ENCODE assay signal across 11 cellular contexts in the genomic region with DNA sequence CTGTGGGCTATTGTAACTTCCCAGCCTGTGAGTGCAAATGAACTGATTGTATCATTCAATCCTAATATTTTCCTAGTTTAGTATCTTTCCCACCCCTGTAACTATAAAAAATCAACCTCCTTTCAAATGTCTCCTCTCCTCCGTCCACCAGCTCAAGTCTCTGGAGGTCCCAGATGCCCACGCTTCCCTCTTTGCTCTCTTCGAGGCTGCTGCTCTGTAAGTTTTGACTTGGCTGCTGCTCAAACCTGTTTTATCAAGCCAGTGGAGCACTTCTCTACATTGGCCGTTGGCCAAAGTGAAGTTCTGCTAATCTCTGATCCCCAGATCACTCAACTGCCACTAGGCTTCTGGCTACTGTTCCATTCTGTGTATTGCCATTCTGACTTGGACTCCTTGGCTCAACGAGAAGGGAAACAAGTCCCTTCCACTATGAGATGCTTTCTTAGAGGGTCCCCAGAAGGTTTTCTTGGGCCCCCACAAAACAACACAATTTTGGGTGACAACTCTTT.
DNase-seq lines count a peak whose midpoint lies in the region; ATAC-seq and TF ChIP-seq lines count a peak whose summit lies in the region.
"Had no signal": no experiment of that assay in that cellular context is flagged by ENCODE, and none has a peak within 500 bp of the region (broad histone marks: within the 10 kb centered on the region; RNA-seq: fewer than 3 reads in every experiment).

No MANE protein-coding gene starts in this region.

- DNase-seq in GM13977 (ENCODE audit: low spot score) (peak; percentile 23), GM23338 (ENCODE audit: low spot score) (no peak), NCI-H69 (lab: John Stamatoyannopoulos, UW) (peak; percentile 19), left lung (no peak), osteoblast (ENCODE audit: insufficient read length, low spot score, missing footprints) (no peak), GM19240 (ENCODE audit: insufficient read length, low spot score) (no peak), NCI-H526 (lab: John Stamatoyannopoulos, UW) (no peak)
- DNase-seq: foreskin keratinocyte, NCI-H2029 treated with DMSO at 0.1 percent for 48 hours had no signal

- no peaks in the 10 kb centered on the region for H3K9me3 Mint-ChIP-seq in GM23338
- H3K9me3 Mint-ChIP-seq: activated T-helper 1 cell treated with anti-CD3 and anti-CD28 coated beads, Interleukin-12 subunit alpha, Interleukin-12 subunit beta, Interleukin-2, Interleukin-4 antibody, amounts not matched to agents 30 ng/mL and 10 ng/mL and 1 ng/mL, durations not matched to agents 14 hours and 24 hours and 36 hours; stimulated activated naive CD8-positive, alpha-beta T cell treated with anti-CD3 and anti-CD28 coated beads, Interleukin-15, Interleukin-2, amounts not matched to agents 100 ng/mL and 50 ng/mL, for 24 hours had no signal

- H3K36me3 Mint-ChIP-seq in GM23338 (ENCODE audit: low read depth), result no peaks in the 10 kb centered on the region

- H3K4me2 ChIP-seq in GM23338 (no peak overlapping the region), osteoblast (ENCODE audit: insufficient read depth, low read length) (no peak overlapping the region)

- peaks cover 30% of the 10 kb centered on the region for H3K4me1 Mint-ChIP-seq in GM23338

- H2AFZ ChIP-seq in GM23338 (0 out of 2 replicates have a peak overlapping the region, but pooled peaks have one; percentile 24), osteoblast (ENCODE audit: low read length) (no peak overlapping the region)

- H3K27ac Mint-ChIP-seq in GM23338, result no peak overlapping the region
- H3K27ac Mint-ChIP-seq: activated T-helper 1 cell treated with anti-CD3 and anti-CD28 coated beads, Interleukin-12 subunit alpha, Interleukin-12 subunit beta, Interleukin-2, Interleukin-4 antibody, amounts not matched to agents 30 ng/mL and 10 ng/mL and 1 ng/mL, durations not matched to agents 14 hours and 24 hours and 36 hours; stimulated activated naive CD8-positive, alpha-beta T cell treated with anti-CD3 and anti-CD28 coated beads, Interleukin-15, Interleukin-2, amounts not matched to agents 100 ng/mL and 50 ng/mL, for 24 hours had no signal

- H3K79me2 ChIP-seq in GM23338 (replicated peaks; ENCODE audit: insufficient read depth) (no peaks in the 10 kb centered on the region), osteoblast (ENCODE audit: insufficient read depth, low read length) (no peaks in the 10 kb centered on the region)

- H3K9me3 ChIP-seq in left lung, result no peaks in the 10 kb centered on the region
- no peaks in the 10 kb centered on the region for H3K9me3 ChIP-seq in osteoblast (ENCODE audit: low read depth, low read length)

- H3K4me1 ChIP-seq in GM23338 (ENCODE audit: insufficient read depth) (peaks cover 4% of the 10 kb centered on the region; the same call in 1 of the 2 replicates), left lung (no peaks in the 10 kb centered on the region), osteoblast (ENCODE audit: insufficient read depth, low read length) (no peaks in the 10 kb centered on the region)
- H3K4me1 ChIP-seq: foreskin keratinocyte had no signal

- H3K4me3 ChIP-seq in GM23338 (no peak overlapping the region), left lung (no peak overlapping the region), osteoblast (ENCODE audit: insufficient read depth, low read length) (no peak overlapping the region)

- intact Hi-C loops in left lung (cut with DNase I), result no loop called here

- in situ Hi-C loops in GM13977 (cut with MboI; ENCODE audit: low pct_unique_long_range_greater_than_20kb, low sequenced_read_pairs, unreplicated experiment), result no loop called here

- H3K36me3 ChIP-seq in GM23338 (ENCODE audit: insufficient read depth), result no peaks in the 10 kb centered on the region
- H3K36me3 ChIP-seq in left lung, result no peaks in the 10 kb centered on the region
- no peaks in the 10 kb centered on the region for H3K36me3 ChIP-seq in osteoblast (ENCODE audit: insufficient read depth, low read length)

- H4K20me1 ChIP-seq in GM23338 (replicated peaks; ENCODE audit: insufficient read depth) (no peaks in the 10 kb centered on the region), osteoblast (ENCODE audit: insufficient read depth, low read length) (no peaks in the 10 kb centered on the region)

- TF ChIP-seq CTCF in GM13977 (IDR thresholded peaks at IDR 0.05; ENCODE audit: extremely low read depth, insufficient read depth, missing control alignments) (no peak), GM23338 (conservative IDR thresholded peaks at IDR 0.05; ENCODE audit: low read depth in 2 of 2) (no peak), left lung (IDR thresholded peaks at IDR 0.05) (no peak), osteoblast (IDR thresholded peaks at IDR 0.05; ENCODE audit: extremely low read depth, low read depth, low read length) (no peak)

- no peaks in the 10 kb centered on the region for H3F3A ChIP-seq in GM23338 (replicated peaks; ENCODE audit: low read depth)

- no peak overlapping the region for H3K4me3 Mint-ChIP-seq in GM23338
- H3K4me3 Mint-ChIP-seq: activated T-helper 1 cell treated with anti-CD3 and anti-CD28 coated beads, Interleukin-12 subunit alpha, Interleukin-12 subunit beta, Interleukin-2, Interleukin-4 antibody, amounts not matched to agents 30 ng/mL and 10 ng/mL and 1 ng/mL, durations not matched to agents 14 hours and 24 hours and 36 hours; stimulated activated naive CD8-positive, alpha-beta T cell treated with anti-CD3 and anti-CD28 coated beads, Interleukin-15, Interleukin-2, amounts not matched to agents 100 ng/mL and 50 ng/mL, for 24 hours had no signal

- no peaks in the 10 kb centered on the region for H3K27me3 ChIP-seq in GM23338 (ENCODE audit: insufficient read depth)
- no peaks in the 10 kb centered on the region for H3K27me3 ChIP-seq in left lung
- H3K27me3 ChIP-seq in osteoblast (ENCODE audit: insufficient read depth, low read length), result peaks cover 6% of the 10 kb centered on the region

- H3K9me2 ChIP-seq in GM23338 (ENCODE audit: insufficient read depth), result no peaks in the 10 kb centered on the region

- no peaks in the 10 kb centered on the region for H3K27me3 Mint-ChIP-seq in GM23338 (ENCODE audit: insufficient read depth, low read depth, poor library complexity)

- H3K27ac ChIP-seq in GM23338 (ENCODE audit: low read depth) (no peak overlapping the region), left lung (no peak overlapping the region), osteoblast (ENCODE audit: low read depth, low read length) (no peak overlapping the region)
- H3K27ac ChIP-seq: foreskin keratinocyte had no signal

- no peak for ATAC-seq in GM23338
- ATAC-seq in left lung, result peak; percentile 60
- ATAC-seq: foreskin keratinocyte had no signal

TF ChIP-seq in GM23338, 12 proteins besides CTCF, POLR2A, EP300 and RAD21 (continues in another document):
- TF ChIP-seq, protein P1, sequence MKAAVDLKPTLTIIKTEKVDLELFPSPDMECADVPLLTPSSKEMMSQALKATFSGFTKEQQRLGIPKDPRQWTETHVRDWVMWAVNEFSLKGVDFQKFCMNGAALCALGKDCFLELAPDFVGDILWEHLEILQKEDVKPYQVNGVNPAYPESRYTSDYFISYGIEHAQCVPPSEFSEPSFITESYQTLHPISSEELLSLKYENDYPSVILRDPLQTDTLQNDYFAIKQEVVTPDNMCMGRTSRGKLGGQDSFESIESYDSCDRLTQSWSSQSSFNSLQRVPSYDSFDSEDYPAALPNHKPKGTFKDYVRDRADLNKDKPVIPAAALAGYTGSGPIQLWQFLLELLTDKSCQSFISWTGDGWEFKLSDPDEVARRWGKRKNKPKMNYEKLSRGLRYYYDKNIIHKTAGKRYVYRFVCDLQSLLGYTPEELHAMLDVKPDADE (IDR thresholded peaks at IDR 0.05), result no peak
- TF ChIP-seq CREB1 (CRISPR knock-in tag; IDR thresholded peaks at IDR 0.05; ENCODE audit: low read depth) (no peak), STAT1 (IDR thresholded peaks at IDR 0.05; ENCODE audit: unreplicated experiment) (no peak), EZH2 (IDR thresholded peaks at IDR 0.05; ENCODE audit: low read depth, unreplicated experiment) (no peak), NANOG (IDR thresholded peaks at IDR 0.05; ENCODE audit: borderline replicate concordance) (no peak), EZH2phosphoT487 (IDR thresholded peaks at IDR 0.05; ENCODE audit: unreplicated experiment) (no peak), ZNF331 (CRISPR knock-in tag; IDR thresholded peaks at IDR 0.05; ENCODE audit: low read depth) (no peak)
- TF ChIP-seq, protein P2, sequence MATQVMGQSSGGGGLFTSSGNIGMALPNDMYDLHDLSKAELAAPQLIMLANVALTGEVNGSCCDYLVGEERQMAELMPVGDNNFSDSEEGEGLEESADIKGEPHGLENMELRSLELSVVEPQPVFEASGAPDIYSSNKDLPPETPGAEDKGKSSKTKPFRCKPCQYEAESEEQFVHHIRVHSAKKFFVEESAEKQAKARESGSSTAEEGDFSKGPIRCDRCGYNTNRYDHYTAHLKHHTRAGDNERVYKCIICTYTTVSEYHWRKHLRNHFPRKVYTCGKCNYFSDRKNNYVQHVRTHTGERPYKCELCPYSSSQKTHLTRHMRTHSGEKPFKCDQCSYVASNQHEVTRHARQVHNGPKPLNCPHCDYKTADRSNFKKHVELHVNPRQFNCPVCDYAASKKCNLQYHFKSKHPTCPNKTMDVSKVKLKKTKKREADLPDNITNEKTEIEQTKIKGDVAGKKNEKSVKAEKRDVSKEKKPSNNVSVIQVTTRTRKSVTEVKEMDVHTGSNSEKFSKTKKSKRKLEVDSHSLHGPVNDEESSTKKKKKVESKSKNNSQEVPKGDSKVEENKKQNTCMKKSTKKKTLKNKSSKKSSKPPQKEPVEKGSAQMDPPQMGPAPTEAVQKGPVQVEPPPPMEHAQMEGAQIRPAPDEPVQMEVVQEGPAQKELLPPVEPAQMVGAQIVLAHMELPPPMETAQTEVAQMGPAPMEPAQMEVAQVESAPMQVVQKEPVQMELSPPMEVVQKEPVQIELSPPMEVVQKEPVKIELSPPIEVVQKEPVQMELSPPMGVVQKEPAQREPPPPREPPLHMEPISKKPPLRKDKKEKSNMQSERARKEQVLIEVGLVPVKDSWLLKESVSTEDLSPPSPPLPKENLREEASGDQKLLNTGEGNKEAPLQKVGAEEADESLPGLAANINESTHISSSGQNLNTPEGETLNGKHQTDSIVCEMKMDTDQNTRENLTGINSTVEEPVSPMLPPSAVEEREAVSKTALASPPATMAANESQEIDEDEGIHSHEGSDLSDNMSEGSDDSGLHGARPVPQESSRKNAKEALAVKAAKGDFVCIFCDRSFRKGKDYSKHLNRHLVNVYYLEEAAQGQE (IDR thresholded peaks at IDR 0.05; ENCODE audit: unreplicated experiment), result no peak

Comparison
In these comparisons a context has a peak if more than half of its experiments do, and no peak if none do; other contexts are left out.
1. DNase-seq: peak in GM13977 (single experiment) and NCI-H69 (single experiment); none in GM23338 (single experiment), left lung (0 of 2), osteoblast (single experiment), GM19240 (single experiment) and NCI-H526 (0 of 2).